6 cellular contexts compared by ENCODE assay signal in the genomic region with DNA sequence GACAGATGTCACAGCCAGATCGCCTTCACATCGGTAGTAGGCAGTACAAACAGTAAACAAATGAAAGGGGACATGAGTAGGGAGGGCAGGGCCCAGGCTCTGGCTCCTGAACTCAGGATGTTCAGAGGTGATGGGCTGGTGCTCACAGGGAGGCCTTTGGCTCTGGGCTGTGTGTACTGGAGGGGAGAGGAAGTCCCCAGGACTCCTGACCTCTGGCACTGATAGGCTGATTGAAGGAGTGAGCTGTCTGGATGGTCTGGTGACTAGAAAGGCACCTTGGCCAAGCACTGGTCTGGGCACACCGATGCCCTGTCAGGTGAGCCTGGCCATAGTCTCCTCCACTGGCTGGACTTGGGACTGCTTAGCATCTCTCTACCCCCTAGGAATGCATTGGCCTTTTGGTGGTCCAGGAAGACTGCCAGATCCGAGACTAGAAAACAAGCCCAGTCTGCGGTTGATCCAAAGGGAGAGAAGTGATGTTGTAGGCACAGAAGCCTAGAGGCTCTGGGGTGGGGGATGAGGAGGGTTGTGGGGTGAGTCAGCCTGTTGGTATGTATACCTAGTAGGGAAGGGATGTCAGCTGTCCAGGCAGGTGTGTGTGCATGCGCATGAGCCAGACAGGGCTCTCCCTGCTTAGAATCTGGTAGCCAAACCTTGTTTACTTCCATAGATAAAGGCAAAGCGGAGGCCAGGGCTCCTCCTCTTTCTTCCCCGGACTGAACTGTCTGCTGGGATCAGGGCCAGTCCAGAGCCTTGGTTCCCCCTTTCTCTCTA. TPM values are rescaled to one million over a fixed set of nuclear protein-coding genes. Genes with fewer than 3 reads are reported as not detected.
DNase-seq lines count a peak whose midpoint lies in the region; ATAC-seq and TF ChIP-seq lines count a peak whose summit lies in the region.

No MANE protein-coding gene starts in this region.

- ATAC-seq in activated T-helper 17 cell treated with anti-CD3 and anti-CD28 coated beads, Interleukin-2, amount 50 U/mL, for 72 hours (replicated peaks) = no peak
- ATAC-seq in HG03097 (IDR thresholded peaks at IDR 0.05; ENCODE audit: low FRiP score, unreplicated experiment) = no peak
- no peak for ATAC-seq in GM18861 (IDR thresholded peaks at IDR 0.05; ENCODE audit: unreplicated experiment)

- DNase-seq in HPDE6-E6E7 (ENCODE audit: extremely low spot score) (peak; percentile 96), neural crest cell (ENCODE audit: low read depth, low spot score) (no peak), NCI-H2227 (lab: John Stamatoyannopoulos, UW; ENCODE audit: unreplicated experiment) (no peak)

- H3K4me3 Mint-ChIP-seq in activated T-helper 17 cell treated with anti-CD3 and anti-CD28 coated beads, Interleukin-2, amount 50 U/mL, for 72 hours = peak overlapping the region; percentile 85
- H3K4me3 Mint-ChIP-seq in neural crest cell = peak overlapping the region; percentile 29

- H3K9me3 Mint-ChIP-seq in activated T-helper 17 cell treated with anti-CD3 and anti-CD28 coated beads, Interleukin-2, amount 50 U/mL, for 72 hours = no peaks in the 10 kb centered on the region
- H3K9me3 Mint-ChIP-seq in neural crest cell = no peaks in the 10 kb centered on the region

- no peaks in the 10 kb centered on the region for H3K36me3 Mint-ChIP-seq in activated T-helper 17 cell treated with anti-CD3 and anti-CD28 coated beads, Interleukin-2, amount 50 U/mL, for 72 hours (ENCODE audit: low read depth)
- no peaks in the 10 kb centered on the region for H3K36me3 Mint-ChIP-seq in neural crest cell (ENCODE audit: low read depth)

- no peak overlapping the region for H3K27ac Mint-ChIP-seq in activated T-helper 17 cell treated with anti-CD3 and anti-CD28 coated beads, Interleukin-2, amount 50 U/mL, for 72 hours
- H3K27ac Mint-ChIP-seq in neural crest cell (ENCODE audit: unreplicated experiment) = no peak overlapping the region

- H3K27me3 Mint-ChIP-seq in activated T-helper 17 cell treated with anti-CD3 and anti-CD28 coated beads, Interleukin-2, amount 50 U/mL, for 72 hours = no peaks in the 10 kb centered on the region
- peaks cover 76% of the 10 kb centered on the region for H3K27me3 Mint-ChIP-seq in neural crest cell (ENCODE audit: low read depth)

- peaks cover 15% of the 10 kb centered on the region for H3K4me1 Mint-ChIP-seq in activated T-helper 17 cell treated with anti-CD3 and anti-CD28 coated beads, Interleukin-2, amount 50 U/mL, for 72 hours
- H3K4me1 Mint-ChIP-seq in neural crest cell = peaks cover 19% of the 10 kb centered on the region

- no peak for TF ChIP-seq CTCF in neural crest cell (conservative IDR thresholded peaks at IDR 0.05)

RNA-seq across cellular contexts. Expression of gene SPINT1, which starts 1.9 kb away (rescaled TPM):
- 10 to 100 TPM in 1 of 2 donors, 1 to 10 TPM in 1; 8.4 to 11.7 TPM for total RNA-seq in activated T-helper 17 cell treated with anti-CD3 and anti-CD28 coated beads, Interleukin-2, amount 50 U/mL, for 72 hours
- total RNA-seq in neural crest cell = 1.0 and 1.3 TPM in 2 replicates

RNA-seq across cellular contexts. Expression of gene PPP1R14D, which starts 17.2 kb away (rescaled TPM):
- not detected for total RNA-seq in activated T-helper 17 cell treated with anti-CD3 and anti-CD28 coated beads, Interleukin-2, amount 50 U/mL, for 72 hours
- not detected in 2 replicates for total RNA-seq in neural crest cell

RNA-seq across cellular contexts. Expression of gene RHOV, which starts 28.3 kb away (rescaled TPM):
- under 1 TPM; 0.24 to 0.45 TPM for total RNA-seq in activated T-helper 17 cell treated with anti-CD3 and anti-CD28 coated beads, Interleukin-2, amount 50 U/mL, for 72 hours
- 0.80 and 1.0 TPM in 2 replicates for total RNA-seq in neural crest cell

RNA-seq across cellular contexts. Expression of gene DNAJC17, which starts 38.4 kb away (rescaled TPM):
- 10 to 100 TPM; 30.3 to 34.3 TPM for total RNA-seq in activated T-helper 17 cell treated with anti-CD3 and anti-CD28 coated beads, Interleukin-2, amount 50 U/mL, for 72 hours
- 39.3 and 44.5 TPM in 2 replicates for total RNA-seq in neural crest cell

RNA-seq across cellular contexts. Expression of gene ZFYVE19, which starts 38.8 kb away (rescaled TPM):
- 10 to 100 TPM; 35.9 to 38.7 TPM for total RNA-seq in activated T-helper 17 cell treated with anti-CD3 and anti-CD28 coated beads, Interleukin-2, amount 50 U/mL, for 72 hours
- 24.2 and 25.5 TPM in 2 replicates for total RNA-seq in neural crest cell
